Comparison of ENCODE assay signal across 19 cellular contexts in the genomic region with DNA sequence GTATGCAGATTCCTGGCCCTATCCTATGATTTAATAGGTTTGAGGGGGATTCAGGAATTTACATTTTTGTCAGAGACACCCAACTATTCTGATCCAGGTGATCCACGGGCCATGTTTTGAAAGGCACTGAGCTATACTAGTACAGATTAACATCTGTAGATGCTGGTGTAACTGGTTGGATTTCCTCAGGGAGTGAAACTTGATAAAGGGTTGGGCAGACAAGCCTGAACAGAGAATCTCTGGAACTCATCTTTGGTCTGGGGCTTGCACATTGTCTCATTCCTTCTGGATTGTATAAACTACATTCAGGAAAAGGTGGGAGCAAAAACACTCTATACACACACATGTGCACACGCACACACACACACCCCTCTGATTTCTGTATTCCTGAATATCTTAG.
A peak's percentile ranks its signal among the peaks of the same experiment; 100 is the strongest.
DNase-seq lines count a peak whose midpoint lies in the region; ATAC-seq and TF ChIP-seq lines count a peak whose summit lies in the region.
"Had no signal": no experiment of that assay in that cellular context is flagged by ENCODE, and none has a peak within 500 bp of the region (broad histone marks: within the 10 kb centered on the region; RNA-seq: fewer than 3 reads in every experiment).

No MANE protein-coding gene starts in this region.

- peaks cover 38% of the 10 kb centered on the region for H3K4me1 ChIP-seq in parathyroid adenoma
- H3K4me1 ChIP-seq: Caco-2 had no signal

- H3K27ac ChIP-seq in parathyroid adenoma, result peak overlapping the region; percentile 13
- H3K27ac ChIP-seq: 22Rv1 had no signal

- H3K9ac ChIP-seq in parathyroid adenoma, result no peak overlapping the region

- TF ChIP-seq CTCF in parathyroid adenoma (IDR thresholded peaks at IDR 0.05), result no peak

- peak; percentile 5 for DNase-seq in DMS 273 (lab: John Stamatoyannopoulos, UW; ENCODE audit: unreplicated experiment)
- DNase-seq in DMS 273 treated with DMSO at 0.1 percent for 48 hours (lab: John Stamatoyannopoulos, UW), result no peak
- peak; percentile 45 for DNase-seq in SK-N-DZ (ENCODE audit: low spot score)
- DNase-seq in EL, result no peak
- no peak for DNase-seq in SHP77 treated with DMSO at 0.1 percent for 48 hours (lab: John Stamatoyannopoulos, UW)
- DNase-seq in cardiac septum (ENCODE audit: low spot score), result no peak
- DNase-seq: Caco-2; CD4-positive, CD25-positive, alpha-beta regulatory T cell; DMS53; HFFc6; NCI-H1436; NCI-H2081; NCI-H226; NK-92 treated with Interleukin-12 subunit alpha and Interleukin-12 subunit beta, amount 100 ng/mL, for 24 hours; OCI-M1 had no signal

- H3K79me2 ChIP-seq in parathyroid adenoma, result no peaks in the 10 kb centered on the region

- no peaks in the 10 kb centered on the region for H3K9me3 ChIP-seq in parathyroid adenoma (ENCODE audit: control insufficient read depth, low read length)
- H3K9me3 ChIP-seq: Caco-2 had no signal

- H2AFZ ChIP-seq in parathyroid adenoma, result no peak overlapping the region

- intact Hi-C loops in cardiac septum (cut with DNase I), result no loop called here

- H3K4me2 ChIP-seq in parathyroid adenoma (ENCODE audit: low read length), result no peak overlapping the region

- H3K27me3 ChIP-seq in parathyroid adenoma (ENCODE audit: control insufficient read depth, insufficient read depth, low read length), result no peaks in the 10 kb centered on the region

- peak; percentile 82 for ATAC-seq in esophagus mucosa
- ATAC-seq: K562 had no signal

- H3K36me3 ChIP-seq in parathyroid adenoma (ENCODE audit: control insufficient read depth, insufficient read depth, low read length), result no peaks in the 10 kb centered on the region

- no peak overlapping the region for H3K4me3 ChIP-seq in parathyroid adenoma (ENCODE audit: low read depth, low read length)
- H3K4me3 ChIP-seq: K562 had no signal

Comparison
In these comparisons a context has a peak if more than half of its experiments do, and no peak if none do; other contexts are left out.
1. DNase-seq: peak in DMS 273 (single experiment) and SK-N-DZ (single experiment); none in DMS 273 treated with DMSO at 0.1 percent for 48 hours (single experiment), EL (single experiment), SHP77 treated with DMSO at 0.1 percent for 48 hours (single experiment) and cardiac septum (single experiment).